Comparison of ENCODE assay signal across 8 cellular contexts in genomic region chr19:57747472-57747807, GRCh38. TPM values are rescaled to one million over a fixed set of nuclear protein-coding genes. Genes with fewer than 3 reads are reported as not detected.
DNase-seq lines count a peak whose midpoint lies in the region; ATAC-seq, FAIRE-seq and TF ChIP-seq lines count a peak whose summit lies in the region.

No MANE protein-coding gene starts in this region.

- H3K9me3 Mint-ChIP-seq in activated naive CD4-positive, alpha-beta T cell treated with anti-CD3 and anti-CD28 coated beads, Interleukin-2, amount 10 ng/mL, durations not matched to agents 7 days and 5 days = peaks cover 49% of the 10 kb centered on the region

- peak overlapping the region; percentile 93 for H3K27ac Mint-ChIP-seq in activated naive CD4-positive, alpha-beta T cell treated with anti-CD3 and anti-CD28 coated beads, Interleukin-2, amount 10 ng/mL, durations not matched to agents 7 days and 5 days

- TF ChIP-seq CTCF in body of pancreas (IDR thresholded peaks at IDR 0.05) (no peak), lower lobe of right lung (IDR thresholded peaks at IDR 0.05) (no peak), uterus (IDR thresholded peaks at IDR 0.05) (no peak)

- intact Hi-C loops in body of pancreas (cut with DNase I) = no loop called here
- intact Hi-C loops in lower lobe of right lung (cut with DNase I) = no loop called here
- intact Hi-C loops in uterus (cut with DNase I; ENCODE audit: low total_unique reads) = no loop called here

- TF ChIP-seq POLR2A in body of pancreas (IDR thresholded peaks at IDR 0.05) (no peak), uterus (IDR thresholded peaks at IDR 0.05) (no peak), GM12892 (IDR thresholded peaks at IDR 0.05; ENCODE audit: low read depth, low read length) (no peak)

- DNase-seq in activated naive CD4-positive, alpha-beta T cell treated with anti-CD3 and anti-CD28 coated beads, Interleukin-2, amount 10 ng/mL, durations not matched to agents 7 days and 5 days = no peak
- DNase-seq in activated naive CD4-positive, alpha-beta T cell treated with Interleukin-2 at 50 U/mL for 16 hours = no peak
- DNase-seq in body of pancreas (no peak), lower lobe of right lung (no peak), uterus (no peak), GM12892 (ENCODE audit: insufficient read length) (no peak)

- CTCF ChIA-PET in activated naive CD4-positive, alpha-beta T cell treated with anti-CD3 and anti-CD28 coated beads, Interleukin-2, amount 10 ng/mL, durations not matched to agents 7 days and 5 days (lab: Charles Lee) = no interaction called here

- H3K4me3 ChIP-seq in body of pancreas (peak overlapping the region; percentile 87 to 97), lower lobe of right lung (peak overlapping the region; percentile 99), uterus (peak overlapping the region; percentile 81 to 89)

- H3K4me1 ChIP-seq in body of pancreas (peaks cover 12% of the 10 kb centered on the region), lower lobe of right lung (peaks cover 16% of the 10 kb centered on the region), uterus (no peaks in the 10 kb centered on the region)

- no peaks in the 10 kb centered on the region for H3K27me3 Mint-ChIP-seq in activated naive CD4-positive, alpha-beta T cell treated with anti-CD3 and anti-CD28 coated beads, Interleukin-2, amount 10 ng/mL, durations not matched to agents 7 days and 5 days

- H3K9me3 ChIP-seq in body of pancreas = peaks cover 0 to 33% (median 0%) of the 10 kb centered on the region in 3 donors
- H3K9me3 ChIP-seq in lower lobe of right lung = peaks cover 45% of the 10 kb centered on the region
- peaks cover 0 to 56% of the 10 kb centered on the region in 2 donors for H3K9me3 ChIP-seq in uterus

- peaks cover 58% of the 10 kb centered on the region for H3K36me3 Mint-ChIP-seq in activated naive CD4-positive, alpha-beta T cell treated with anti-CD3 and anti-CD28 coated beads, Interleukin-2, amount 10 ng/mL, durations not matched to agents 7 days and 5 days

- no peaks in the 10 kb centered on the region for H3K27me3 ChIP-seq in body of pancreas
- H3K27me3 ChIP-seq in lower lobe of right lung (ENCODE audit: low read depth) = no peaks in the 10 kb centered on the region
- no peaks in the 10 kb centered on the region for H3K27me3 ChIP-seq in uterus

- 24% methylated on average over 6 of the region's 6 CpGs for WGBS in body of pancreas, 2 donors

- no peak for FAIRE-seq in GM12892 (lab: Jason Lieb, UNC)

- H3K4me1 Mint-ChIP-seq in activated naive CD4-positive, alpha-beta T cell treated with anti-CD3 and anti-CD28 coated beads, Interleukin-2, amount 10 ng/mL, durations not matched to agents 7 days and 5 days = peaks cover 25% of the 10 kb centered on the region

- H3K27ac ChIP-seq in body of pancreas (peak overlapping the region in 2 of 4 donors; percentile 78 to 83), lower lobe of right lung (peak overlapping the region; percentile 90), uterus (no peak overlapping the region)

- no peak for ATAC-seq in body of pancreas
- peak in 1 of 2 donors; percentile 13 for ATAC-seq in lower lobe of right lung
- no peak for ATAC-seq in activated CD4-positive, CD25-positive, alpha-beta regulatory T cell treated with anti-CD3 and anti-CD28 coated beads, Interleukin-2, amount 50 U/mL, for 24 hours
- ATAC-seq in HG03196 (IDR thresholded peaks at IDR 0.05; ENCODE audit: unreplicated experiment) = no peak

- H3K4me3 Mint-ChIP-seq in activated naive CD4-positive, alpha-beta T cell treated with anti-CD3 and anti-CD28 coated beads, Interleukin-2, amount 10 ng/mL, durations not matched to agents 7 days and 5 days = peak overlapping the region; percentile 96

- H3K36me3 ChIP-seq in body of pancreas (replicated peaks in 1 of 2; ENCODE audit: insufficient read depth in 1 of 2, low read depth in 2 of 2) = peaks cover 13 to 16% of the 10 kb centered on the region in 2 donors
- H3K36me3 ChIP-seq in lower lobe of right lung = peaks cover 28% of the 10 kb centered on the region
- no peaks in the 10 kb centered on the region for H3K36me3 ChIP-seq in uterus

RNA-seq across cellular contexts. Expression of gene ZNF776, which starts 0.8 kb away (rescaled TPM):
- total RNA-seq in body of pancreas (1 to 10 TPM; 4.3 to 8.8 TPM), lower lobe of right lung (16.2 TPM), uterus (10 to 100 TPM in 3 of 4 donors, under 1 TPM in 1; 0.29 to 34.4 (median 17.9) TPM)
- 7.3 TPM for polyA plus RNA-seq in GM12892 (2012; ENCODE audit: missing spikeins)

RNA-seq across cellular contexts. Expression of gene ZNF671, which starts 20.0 kb away (rescaled TPM):
- total RNA-seq in body of pancreas (1 to 10 TPM; 2.1 to 3.3 TPM), lower lobe of right lung (7.3 TPM), uterus (10 to 100 TPM in 1 of 4 donors, 1 to 10 TPM in 2, under 1 TPM in 1; 0.88 to 20.2 (median 3.4) TPM)
- polyA plus RNA-seq in GM12892 (2012; ENCODE audit: missing spikeins) = 8.8 TPM

RNA-seq across cellular contexts. Expression of gene ZNF586, which starts 22.0 kb away (rescaled TPM):
- total RNA-seq in body of pancreas (10 to 100 TPM in 1 of 2 donors, 1 to 10 TPM in 1; 4.2 to 33.6 TPM), lower lobe of right lung (21.8 TPM), uterus (10 to 100 TPM in 2 of 4 donors, 1 to 10 TPM in 2; 4.6 to 42.0 (median 16.1) TPM)
- 11.7 TPM for polyA plus RNA-seq in GM12892 (2012; ENCODE audit: missing spikeins)

RNA-seq across cellular contexts. Expression of gene ZNF154, which starts 38.4 kb away (rescaled TPM):
- total RNA-seq in body of pancreas (1 to 10 TPM; 2.1 to 2.6 TPM), lower lobe of right lung (2.5 TPM), uterus (10 to 100 TPM in 1 of 4 donors, 1 to 10 TPM in 2, under 1 TPM in 1; 0.88 to 27.4 (median 1.5) TPM)
- polyA plus RNA-seq in GM12892 (2012; ENCODE audit: missing spikeins) = 1.8 TPM
